In genomic region chr1:32394141-32394889, GRCh38 we compare ENCODE assay signal across 8 cellular contexts. TPM values are rescaled to one million over a fixed set of nuclear protein-coding genes. Genes with fewer than 3 reads are reported as not detected.
DNase-seq lines count a peak whose midpoint lies in the region; ATAC-seq and TF ChIP-seq lines count a peak whose summit lies in the region.

A gene with protein sequence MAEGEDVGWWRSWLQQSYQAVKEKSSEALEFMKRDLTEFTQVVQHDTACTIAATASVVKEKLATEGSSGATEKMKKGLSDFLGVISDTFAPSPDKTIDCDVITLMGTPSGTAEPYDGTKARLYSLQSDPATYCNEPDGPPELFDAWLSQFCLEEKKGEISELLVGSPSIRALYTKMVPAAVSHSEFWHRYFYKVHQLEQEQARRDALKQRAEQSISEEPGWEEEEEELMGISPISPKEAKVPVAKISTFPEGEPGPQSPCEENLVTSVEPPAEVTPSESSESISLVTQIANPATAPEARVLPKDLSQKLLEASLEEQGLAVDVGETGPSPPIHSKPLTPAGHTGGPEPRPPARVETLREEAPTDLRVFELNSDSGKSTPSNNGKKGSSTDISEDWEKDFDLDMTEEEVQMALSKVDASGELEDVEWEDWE (minus strand): TSS chr1:32394441. CDS start chr1:32394414, 27 bp downstream.

- H3K9me3 Mint-ChIP-seq in activated CD4-positive, alpha-beta T cell treated with anti-CD3 and anti-CD28 coated beads, Interleukin-2, amount 10 ng/mL, durations not matched to agents 24 days and 14 days = no peaks in the 10 kb centered on the region

- TF ChIP-seq CTCF in BJ (IDR thresholded peaks at IDR 0.05; ENCODE audit: insufficient read depth, low read depth, low read length) (no peak), colonic mucosa (IDR thresholded peaks at IDR 0.05) (no peak)

- peaks cover 7% of the 10 kb centered on the region for H3K36me3 Mint-ChIP-seq in activated CD4-positive, alpha-beta T cell treated with anti-CD3 and anti-CD28 coated beads, Interleukin-2, amount 10 ng/mL, durations not matched to agents 24 days and 14 days (ENCODE audit: low read depth)

- H3K4me1 Mint-ChIP-seq in activated CD4-positive, alpha-beta T cell treated with anti-CD3 and anti-CD28 coated beads, Interleukin-2, amount 10 ng/mL, durations not matched to agents 24 days and 14 days = peaks cover 21% of the 10 kb centered on the region

- DNase-seq in BJ (ENCODE audit: low read depth) = peak; percentile 91
- DNase-seq in NCI-H526 treated with DMSO at 0.1 percent for 48 hours (lab: John Stamatoyannopoulos, UW) = peak; percentile 98
- peak; percentile 100 for DNase-seq in activated CD4-positive, alpha-beta T cell treated with anti-CD3 and anti-CD28 coated beads, Interleukin-2, amount 10 ng/mL, durations not matched to agents 24 days and 14 days
- peak; percentile 99 for DNase-seq in colonic mucosa
- peak; percentile 99 for DNase-seq in kidney tubule cell (ENCODE audit: low spot score)
- DNase-seq in stimulated activated CD4-positive, alpha-beta T cell treated with anti-CD3 and anti-CD28 coated beads, Interleukin-1b, Interleukin-23, amount 100 ng/mL, for 24 hours (ENCODE audit: low read depth in 4 of 4, low spot score in 1 of 4) = peak; percentile 95 to 98 (median 96)

- intact Hi-C loops in activated CD4-positive, alpha-beta T cell treated with anti-CD3 and anti-CD28 coated beads, Interleukin-2, amount 10 ng/mL, durations not matched to agents 24 days and 14 days (cut with micrococcal nuclease) = loop anchor here (1.0 to 5.0 kb wide), 4 partner anchors 44 to 172 kb away; partner anchors contain the start of genes EIF3I, MARCKSL1 and TMEM234
- intact Hi-C loops in colonic mucosa (cut with DNase I) = no loop called here

- POLR2A ChIA-PET in BJ (lab: Charles Lee) = interaction anchor here (0.5 to 1.2 kb wide), 2 partner anchors 194 to 458 kb away, joined by 3 to 9 read pairs; partner anchors contain the start of gene CCDC28B

- peaks cover 7% of the 10 kb centered on the region for H3K4me1 ChIP-seq in colonic mucosa

- H3K4me3 Mint-ChIP-seq in activated CD4-positive, alpha-beta T cell treated with anti-CD3 and anti-CD28 coated beads, Interleukin-2, amount 10 ng/mL, durations not matched to agents 24 days and 14 days = peak within 1 kb of the TSS; percentile 94

- H3K27me3 ChIP-seq in BJ (ENCODE audit: control insufficient read depth, insufficient read depth, low read length) (no peaks in the 10 kb centered on the region), colonic mucosa (no peaks in the 10 kb centered on the region)

- peak within 1 kb of the TSS; percentile 77 to 95 for H3K9ac ChIP-seq in colonic mucosa (ENCODE audit: low read depth in 2 of 2, low read length in 2 of 2)

- CTCF ChIA-PET in BJ (lab: Yijun Ruan, JAX) = interaction anchor here (1.4 to 4.5 kb wide), 2 partner anchors 21 to 179 kb away, joined by 5 to 28 read pairs; no protein-coding TSS in a partner anchor

- H3K4me3 ChIP-seq in BJ (ENCODE audit: low read depth, low read length) (peak within 1 kb of the TSS; percentile 80), colonic mucosa (peak within 1 kb of the TSS; percentile 86)

- H3K36me3 ChIP-seq in BJ (ENCODE audit: control insufficient read depth, insufficient read depth, low read length) (peaks cover 15% of the 10 kb centered on the region), colonic mucosa (peaks cover 6% of the 10 kb centered on the region)

- ATAC-seq in GM19324 (IDR thresholded peaks at IDR 0.05; ENCODE audit: low FRiP score, unreplicated experiment) (peak; percentile 98), HG03469 (IDR thresholded peaks at IDR 0.05; ENCODE audit: unreplicated experiment) (peak; percentile 92)

- H3K27ac ChIP-seq in colonic mucosa = peak within 1 kb of the TSS; percentile 84

- H3K9me3 ChIP-seq in colonic mucosa = no peaks in the 10 kb centered on the region

- H3K27ac Mint-ChIP-seq in activated CD4-positive, alpha-beta T cell treated with anti-CD3 and anti-CD28 coated beads, Interleukin-2, amount 10 ng/mL, durations not matched to agents 24 days and 14 days = peak within 1 kb of the TSS; percentile 99

- H3K27me3 Mint-ChIP-seq in activated CD4-positive, alpha-beta T cell treated with anti-CD3 and anti-CD28 coated beads, Interleukin-2, amount 10 ng/mL, durations not matched to agents 24 days and 14 days = peaks cover 4% of the 10 kb centered on the region

RNA-seq across cellular contexts. Expression of the gene that starts here (rescaled TPM):
- polyA plus RNA-seq in BJ (2011; rRNA removed) = 53.6 and 74.1 TPM in 2 replicates
- 30.0 and 30.9 TPM in 2 replicates for polyA minus RNA-seq in BJ (2011; rRNA and poly(A)+ RNA removed)
- total RNA-seq in activated CD4-positive, alpha-beta T cell treated with anti-CD3 and anti-CD28 coated beads, Interleukin-2, amount 10 ng/mL, durations not matched to agents 24 days and 14 days = 44.8 and 49.5 TPM in 2 replicates
- total RNA-seq in colonic mucosa = 10 to 100 TPM; 65.7 to 76.8 TPM

Comparison
In these comparisons a context has a peak if more than half of its experiments do, and no peak if none do; other contexts are left out.
1. Peak in every context shown above with its lines: DNase-seq, ATAC-seq, H3K4me3 ChIP-seq and H3K27ac ChIP-seq.